Comparison of ENCODE assay signal across 8 cellular contexts in genomic region chr2:128026422-128027277, GRCh38. TPM values are rescaled to one million over a fixed set of nuclear protein-coding genes. Genes with fewer than 3 reads are reported as not detected.
DNase-seq lines count a peak whose midpoint lies in the region; ATAC-seq, FAIRE-seq and TF ChIP-seq lines count a peak whose summit lies in the region.

No MANE protein-coding gene starts in this region.

- TSS peak; percentile 69 for BruUV-seq in HepG2 (replicated peaks; lab: Mats Ljungman, UMichigan)

- H4K20me1 ChIP-seq in SK-N-SH (ENCODE audit: insufficient read depth) (peaks cover 30% of the 10 kb centered on the region), HepG2 (ENCODE audit: insufficient read depth, low read length) (no peaks in the 10 kb centered on the region)

- TF ChIP-seq CTCF in SK-N-SH (IDR thresholded peaks at IDR 0.05) (no peak), HepG2 (CRISPR knock-in tag; IDR thresholded peaks at IDR 0.05) (no peak), testis (IDR thresholded peaks at IDR 0.05) (no peak)

- H2AFZ ChIP-seq in SK-N-SH (ENCODE audit: low read depth) (peak overlapping the region; percentile 55), HepG2 (ENCODE audit: low read length) (peak overlapping the region; percentile 7)

- CTCF ChIA-PET in SK-N-SH (lab: Yijun Ruan, JAX) = interaction anchor here (1.3 kb wide), 1 partner anchor 32 kb away, joined by 3 read pairs; no protein-coding TSS in a partner anchor
- CTCF ChIA-PET in HepG2 (lab: Yijun Ruan, JAX; ENCODE audit: low intra/inter-chr PET ratio, low total read pairs) = no interaction called here

- POLR2A ChIA-PET in SK-N-SH (lab: Yijun Ruan, JAX) = no interaction called here
- POLR2A ChIA-PET in HepG2 (lab: Yijun Ruan, JAX) = no interaction called here

- peak overlapping the region; percentile 86 for H3K9ac ChIP-seq in SK-N-SH
- H3K9ac ChIP-seq in HepG2 (ENCODE audit: insufficient read depth, low read depth, low read length) = peak overlapping the region; percentile 82

- 8% methylated on average over 21 of the region's 57 CpGs for WGBS in SK-N-SH (ENCODE audit: low lambda C conversion rate)
- WGBS in HepG2 (ENCODE audit: low lambda C conversion rate) = 2% methylated on average over 47 of the region's 57 CpGs
- 1 to 2% methylated on average over 14 to 48 of the region's 57 CpGs for whole genome bisulfite sequencing in testis, 2 donors

- H3F3A ChIP-seq in SK-N-SH (replicated peaks; ENCODE audit: insufficient read depth) = peaks cover 6% of the 10 kb centered on the region

- H3K36me3 ChIP-seq in SK-N-SH (replicated peaks in 1 of 2; ENCODE audit: control insufficient read depth in 1 of 2, insufficient read depth in 2 of 2, low read length in 1 of 2) (peaks cover 6 to 10% of the 10 kb centered on the region in 2 experiments), HepG2 (replicated peaks in 1 of 2; ENCODE audit: control insufficient read depth in 1 of 2, insufficient read depth in 2 of 2, low read length in 2 of 2) (peaks cover 0 to 15% of the 10 kb centered on the region in 2 experiments; a peak in 2 of 5 replicates), testis (ENCODE audit: low read depth, missing control alignments) (no peaks in the 10 kb centered on the region)

- FAIRE-seq in HepG2 (lab: Jason Lieb, UNC) (no peak), frontal cortex (lab: Jason Lieb, UNC) (no peak)

- H3K27ac ChIP-seq in SK-N-SH (ENCODE audit: low read depth in 2 of 2, low read length in 1 of 2) (peak overlapping the region in 1 of 2 experiments; percentile 34; a peak in 2 of 4 replicates), HepG2 (ENCODE audit: extremely low read length, insufficient read depth, low read length) (peak overlapping the region; percentile 51), testis (peak overlapping the region; percentile 76 to 78)

- DNase-seq in SK-N-SH (no peak), astrocyte of the hippocampus (ENCODE audit: low read depth, low spot score) (peak; percentile 20), HepG2 (ENCODE audit: low spot score) (no peak), testis (no peak), frontal cortex (ENCODE audit: low spot score in 2 of 2) (no peak), NCI-H510A (lab: John Stamatoyannopoulos, UW) (no peak)

- H3K4me2 ChIP-seq in SK-N-SH = peak overlapping the region; percentile 86
- H3K4me2 ChIP-seq in HepG2 (ENCODE audit: low read depth, low read length) = peak overlapping the region; percentile 90

- peaks cover 0 to 3% of the 10 kb centered on the region in 2 experiments; a peak in 2 of 4 replicates for H3K4me1 ChIP-seq in SK-N-SH (ENCODE audit: control insufficient read depth in 1 of 2, insufficient read depth in 2 of 2, low read depth in 1 of 2, low read length in 1 of 2)
- H3K4me1 ChIP-seq in HepG2 (ENCODE audit: insufficient read depth, low read length) = peaks cover 26% of the 10 kb centered on the region
- peaks cover 15% of the 10 kb centered on the region for H3K4me1 ChIP-seq in testis

- peak overlapping the region; percentile 78 to 90 for H3K4me3 ChIP-seq in SK-N-SH (ENCODE audit: low read depth in 2 of 2, low read length in 1 of 2)
- H3K4me3 ChIP-seq in HepG2 (replicated peaks in 1 of 3; ENCODE audit: insufficient read depth in 1 of 3, low read depth in 2 of 3, low read length in 3 of 3) = peak overlapping the region; percentile 96 to 98 (median 97)
- H3K4me3 ChIP-seq in testis = peak overlapping the region; percentile 98 to 100

- no peaks in the 10 kb centered on the region for H3K27me3 ChIP-seq in SK-N-SH (ENCODE audit: insufficient read depth)
- no peaks in the 10 kb centered on the region; a peak in 1 of 5 replicates for H3K27me3 ChIP-seq in HepG2 (ENCODE audit: control insufficient read depth in 1 of 2, insufficient read depth in 2 of 2, low read length in 2 of 2)
- no peaks in the 10 kb centered on the region for H3K27me3 ChIP-seq in testis

- ATAC-seq in SK-N-SH treated with all-trans-retinoic acid at 6 μM for 48 hours = no peak
- peak; percentile 0 for ATAC-seq in HG03439 (IDR thresholded peaks at IDR 0.05; ENCODE audit: unreplicated experiment)
- no peak for ATAC-seq in HepG2

- intact Hi-C loops in HepG2 (cut with micrococcal nuclease; ENCODE audit: unreplicated experiment) (loop anchor here (1.0 to 5.0 kb wide), 2 partner anchors 65 to 281 kb away; partner anchors contain the start of gene UGGT1), testis (cut with DNase I; ENCODE audit: low total_unique reads) (no loop called here)

- no peaks in the 10 kb centered on the region for H3K9me2 ChIP-seq in SK-N-SH

- TF ChIP-seq RAD21 in SK-N-SH (IDR thresholded peaks at IDR 0.05; ENCODE audit: low read length) (no peak), HepG2 (CRISPR knock-in tag; IDR thresholded peaks at IDR 0.05) (peak; percentile 56; the same call in 1 of the 2 replicates)

- in situ Hi-C loops in HepG2 (cut with HindIII; ENCODE audit: extremely low pct_ligation_motif_present, low pct_unique_long_range_greater_than_20kb) = no loop called here

- TF ChIP-seq POLR2A in HepG2 (IDR thresholded peaks at IDR 0.05; ENCODE audit: insufficient read depth in 1 of 2, low read depth in 2 of 2, low read length in 2 of 2) (peak in 1 of 2 experiments; percentile 66; a peak in 1 of 4 replicates), testis (IDR thresholded peaks at IDR 0.05) (no peak)

- TF ChIP-seq EP300 in SK-N-SH (IDR thresholded peaks at IDR 0.05; ENCODE audit: borderline replicate concordance in 1 of 2, low read depth in 1 of 2, low read length in 1 of 2) (no peak), HepG2 (IDR thresholded peaks at IDR 0.05; ENCODE audit: low read depth in 2 of 2, low read length in 2 of 2) (no peak), HepG2 (CRISPR knock-in tag; IDR thresholded peaks at IDR 0.05; ENCODE audit: borderline replicate concordance) (no peak)

- peaks cover 53% of the 10 kb centered on the region for H3K79me2 ChIP-seq in SK-N-SH (ENCODE audit: insufficient read depth)
- peaks cover 28% of the 10 kb centered on the region for H3K79me2 ChIP-seq in HepG2 (ENCODE audit: insufficient read depth, low read length)

- H3K9me3 ChIP-seq in SK-N-SH = no peaks in the 10 kb centered on the region
- H3K9me3 ChIP-seq in HepG2 (ENCODE audit: low read length) = peaks cover under 1% of the 10 kb centered on the region; the same call in 1 of the 2 replicates
- H3K9me3 ChIP-seq in testis = no peaks in the 10 kb centered on the region

TF ChIP-seq in SK-N-SH treated with all-trans-retinoic acid at 6 μM for 48 hours, 23 proteins besides CTCF, POLR2A, EP300 and RAD21 (continues in another document):
- TF ChIP-seq TCF4 (CRISPR knock-in tag; IDR thresholded peaks at IDR 0.05; ENCODE audit: borderline replicate concordance) (no peak), ZFP3 (CRISPR knock-in tag; IDR thresholded peaks at IDR 0.05) (no peak), ZNF8 (CRISPR knock-in tag; IDR thresholded peaks at IDR 0.05) (no peak), ESRRG (CRISPR knock-in tag; IDR thresholded peaks at IDR 0.05) (no peak), BACH2 (CRISPR knock-in tag; IDR thresholded peaks at IDR 0.05; ENCODE audit: borderline replicate concordance) (no peak), ZFP30 (CRISPR knock-in tag; IDR thresholded peaks at IDR 0.05) (no peak), RARB (CRISPR knock-in tag; IDR thresholded peaks at IDR 0.05) (no peak), SNAI2 (CRISPR knock-in tag; IDR thresholded peaks at IDR 0.05) (no peak), PPARA (CRISPR knock-in tag; IDR thresholded peaks at IDR 0.05; ENCODE audit: borderline replicate concordance) (no peak)

TF ChIP-seq in HepG2, 621 proteins besides CTCF, POLR2A, EP300 and RAD21 (continues in another document):
- TF ChIP-seq ZSCAN12 (CRISPR knock-in tag; IDR thresholded peaks at IDR 0.05) (no peak), AGO2 (optimal IDR thresholded peaks at IDR 0.05; ENCODE audit: low read depth, low read length) (peak; percentile 65), ZFX (CRISPR knock-in tag; IDR thresholded peaks at IDR 0.05; ENCODE audit: low read depth) (peak; percentile 18; the same call in 1 of the 2 replicates), MXD4 (CRISPR knock-in tag; IDR thresholded peaks at IDR 0.05) (0 out of 2 replicates have a peak, but pooled peaks have one; percentile 35), ZNF776 (CRISPR knock-in tag; IDR thresholded peaks at IDR 0.05) (peak; percentile 45; the same call in 1 of the 2 replicates), ZSCAN20 (CRISPR knock-in tag; IDR thresholded peaks at IDR 0.05; ENCODE audit: borderline replicate concordance) (0 out of 2 replicates have a peak, but pooled peaks have one; percentile 45)

RNA-seq across cellular contexts. Expression of gene SAP130, which starts 1.2 kb away (rescaled TPM):
- polyA plus RNA-seq in SK-N-SH (2012; rRNA removed) = 16.6 and 19.0 TPM in 2 replicates
- 10.4 and 13.4 TPM in 2 replicates for polyA plus RNA-seq in SK-N-SH (2012; cell fraction: cytosol; rRNA removed)
- polyA plus RNA-seq in SK-N-SH (2012; cell fraction: nucleus; rRNA removed) = 16.8 and 25.9 TPM in 2 replicates
- total RNA-seq in HepG2 (2016; rRNA removed; fragmentation: Illumina TruSeq; extraction: Trizol) = 11.1 and 14.5 TPM in 2 replicates
- 4.8 and 5.0 TPM in 2 replicates for total RNA-seq in HepG2 (2016; cell fraction: cytosol; rRNA removed; fragmentation: Illumina TruSeq; extraction: Trizol; ENCODE audit: low read depth)
- 9.6 and 12.8 TPM in 2 replicates for total RNA-seq in HepG2 (2016; cell fraction: insoluble cytoplasmic fraction; rRNA removed; fragmentation: Illumina TruSeq; extraction: Trizol)
- 9.9 and 10.8 TPM in 2 replicates for total RNA-seq in HepG2 (2016; cell fraction: membrane; rRNA removed; fragmentation: Illumina TruSeq; extraction: Trizol)
- total RNA-seq in HepG2 (2016; cell fraction: nucleus; rRNA removed; fragmentation: Illumina TruSeq; extraction: Trizol) = 9.9 and 12.6 TPM in 2 replicates
- 16.3 and 18.6 TPM in 2 replicates for polyA plus RNA-seq in HepG2 (2011; rRNA removed)
- polyA plus RNA-seq in HepG2 (2011; cell fraction: cytosol; rRNA removed) = 5.3 and 5.8 TPM in 2 replicates
- 20.4 and 27.2 TPM in 2 replicates for polyA plus RNA-seq in HepG2 (2011; cell fraction: nucleus; rRNA removed)
- polyA plus RNA-seq in HepG2 (2012) = 14.8 and 16.7 TPM in 2 replicates
- 2.2 and 2.7 TPM in 2 replicates for polyA plus RNA-seq in HepG2 (2016; cell fraction: cytosol; fragmentation: Illumina TruSeq; extraction: Trizol; ENCODE audit: low read depth)
- polyA plus RNA-seq in HepG2 (2016; cell fraction: insoluble cytoplasmic fraction; fragmentation: Illumina TruSeq; extraction: Trizol; ENCODE audit: low read depth) = 22.5 and 29.3 TPM in 2 replicates
- polyA plus RNA-seq in HepG2 (2016; cell fraction: membrane; fragmentation: Illumina TruSeq; extraction: Trizol; ENCODE audit: low read depth) = 7.3 and 8.9 TPM in 2 replicates
- 20.0 and 21.0 TPM in 2 replicates for polyA plus RNA-seq in HepG2 (2016; cell fraction: nucleus; fragmentation: Illumina TruSeq; extraction: Trizol; ENCODE audit: insufficient read depth, low read depth)
- polyA minus RNA-seq in HepG2 (2011; rRNA and poly(A)+ RNA removed; ENCODE audit: low replicate concordance) = 28.1 and 54.4 TPM in 2 replicates
- 11.8 and 13.8 TPM in 2 replicates for polyA minus RNA-seq in HepG2 (2011; cell fraction: cytosol; rRNA and poly(A)+ RNA removed)
- polyA minus RNA-seq in HepG2 (2011; cell fraction: nucleus; rRNA and poly(A)+ RNA removed) = 16.5 and 19.1 TPM in 2 replicates
- total RNA-seq in testis = 10 to 100 TPM; 82.4 to 85.7 TPM
- polyA plus RNA-seq in testis (ENCODE audit: insufficient read depth, low read depth, low replicate concordance) = 129 TPM
- 4.9 TPM for total RNA-seq in frontal cortex

Comparison
In these comparisons a context has a peak if more than half of its experiments do, and no peak if none do; other contexts are left out.
1. Of the 25 proteins assayed by ChIP-seq in both HepG2 and SK-N-SH: peak only in HepG2: RAD21, SIN3A and YY1; only in SK-N-SH: none; in both: none; in neither: 20; mixed calls (peak in some experiments, not most) for 2.